1 cellular context compared by ENCODE assay signal in genomic region chr7:44573464-44574285, GRCh38.
TF ChIP-seq lines count a peak whose summit lies in the region.

A gene with protein sequence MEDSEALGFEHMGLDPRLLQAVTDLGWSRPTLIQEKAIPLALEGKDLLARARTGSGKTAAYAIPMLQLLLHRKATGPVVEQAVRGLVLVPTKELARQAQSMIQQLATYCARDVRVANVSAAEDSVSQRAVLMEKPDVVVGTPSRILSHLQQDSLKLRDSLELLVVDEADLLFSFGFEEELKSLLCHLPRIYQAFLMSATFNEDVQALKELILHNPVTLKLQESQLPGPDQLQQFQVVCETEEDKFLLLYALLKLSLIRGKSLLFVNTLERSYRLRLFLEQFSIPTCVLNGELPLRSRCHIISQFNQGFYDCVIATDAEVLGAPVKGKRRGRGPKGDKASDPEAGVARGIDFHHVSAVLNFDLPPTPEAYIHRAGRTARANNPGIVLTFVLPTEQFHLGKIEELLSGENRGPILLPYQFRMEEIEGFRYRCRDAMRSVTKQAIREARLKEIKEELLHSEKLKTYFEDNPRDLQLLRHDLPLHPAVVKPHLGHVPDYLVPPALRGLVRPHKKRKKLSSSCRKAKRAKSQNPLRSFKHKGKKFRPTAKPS (minus strand): TSS chr7:44573908. CDS start chr7:44573895, 13 bp downstream.

TF ChIP-seq in WTC11, 78 proteins besides CTCF, POLR2A, EP300 and RAD21 (continued from another document):
- TF ChIP-seq USF2 (CRISPR knock-in tag; IDR thresholded peaks at IDR 0.05) (no peak), IRF2 (CRISPR knock-in tag; IDR thresholded peaks at IDR 0.05; ENCODE audit: borderline replicate concordance, low read depth) (no peak), SP1 (CRISPR knock-in tag; conservative IDR thresholded peaks at IDR 0.05) (0 out of 2 replicates have a peak, but pooled peaks have one; percentile 60), NR1H2 (CRISPR knock-in tag; IDR thresholded peaks at IDR 0.05) (no peak; the same call in 1 of the 2 replicates), RELA (CRISPR knock-in tag; IDR thresholded peaks at IDR 0.05; ENCODE audit: borderline replicate concordance) (peak; percentile 83; the same call in 1 of the 2 replicates), NFYB (CRISPR knock-in tag; conservative IDR thresholded peaks at IDR 0.05; ENCODE audit: low read depth) (peak; percentile 52; the same call in 1 of the 2 replicates), CREB1 (CRISPR knock-in tag; IDR thresholded peaks at IDR 0.05) (peak; percentile 88), ZNF232 (CRISPR knock-in tag; IDR thresholded peaks at IDR 0.05) (peak; percentile 95), EMX1 (CRISPR knock-in tag; IDR thresholded peaks at IDR 0.05) (no peak), IRF1 (CRISPR knock-in tag; IDR thresholded peaks at IDR 0.05) (0 out of 2 replicates have a peak, but pooled peaks have one; percentile 72), ERG (CRISPR knock-in tag; IDR thresholded peaks at IDR 0.05) (no peak), CREM (CRISPR knock-in tag; IDR thresholded peaks at IDR 0.05) (no peak; the same call in 1 of the 2 replicates)
- TF ChIP-seq, protein P1, sequence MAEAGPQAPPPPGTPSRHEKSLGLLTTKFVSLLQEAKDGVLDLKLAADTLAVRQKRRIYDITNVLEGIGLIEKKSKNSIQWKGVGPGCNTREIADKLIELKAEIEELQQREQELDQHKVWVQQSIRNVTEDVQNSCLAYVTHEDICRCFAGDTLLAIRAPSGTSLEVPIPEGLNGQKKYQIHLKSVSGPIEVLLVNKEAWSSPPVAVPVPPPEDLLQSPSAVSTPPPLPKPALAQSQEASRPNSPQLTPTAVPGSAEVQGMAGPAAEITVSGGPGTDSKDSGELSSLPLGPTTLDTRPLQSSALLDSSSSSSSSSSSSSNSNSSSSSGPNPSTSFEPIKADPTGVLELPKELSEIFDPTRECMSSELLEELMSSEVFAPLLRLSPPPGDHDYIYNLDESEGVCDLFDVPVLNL (CRISPR knock-in tag; IDR thresholded peaks at IDR 0.05; ENCODE audit: borderline replicate concordance, low read depth), result no peak
- TF ChIP-seq, protein P2, sequence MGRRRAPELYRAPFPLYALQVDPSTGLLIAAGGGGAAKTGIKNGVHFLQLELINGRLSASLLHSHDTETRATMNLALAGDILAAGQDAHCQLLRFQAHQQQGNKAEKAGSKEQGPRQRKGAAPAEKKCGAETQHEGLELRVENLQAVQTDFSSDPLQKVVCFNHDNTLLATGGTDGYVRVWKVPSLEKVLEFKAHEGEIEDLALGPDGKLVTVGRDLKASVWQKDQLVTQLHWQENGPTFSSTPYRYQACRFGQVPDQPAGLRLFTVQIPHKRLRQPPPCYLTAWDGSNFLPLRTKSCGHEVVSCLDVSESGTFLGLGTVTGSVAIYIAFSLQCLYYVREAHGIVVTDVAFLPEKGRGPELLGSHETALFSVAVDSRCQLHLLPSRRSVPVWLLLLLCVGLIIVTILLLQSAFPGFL (CRISPR knock-in tag; IDR thresholded peaks at IDR 0.05; ENCODE audit: borderline replicate concordance), result peak; percentile 77; the same call in 1 of the 2 replicates
